In the genomic region with DNA sequence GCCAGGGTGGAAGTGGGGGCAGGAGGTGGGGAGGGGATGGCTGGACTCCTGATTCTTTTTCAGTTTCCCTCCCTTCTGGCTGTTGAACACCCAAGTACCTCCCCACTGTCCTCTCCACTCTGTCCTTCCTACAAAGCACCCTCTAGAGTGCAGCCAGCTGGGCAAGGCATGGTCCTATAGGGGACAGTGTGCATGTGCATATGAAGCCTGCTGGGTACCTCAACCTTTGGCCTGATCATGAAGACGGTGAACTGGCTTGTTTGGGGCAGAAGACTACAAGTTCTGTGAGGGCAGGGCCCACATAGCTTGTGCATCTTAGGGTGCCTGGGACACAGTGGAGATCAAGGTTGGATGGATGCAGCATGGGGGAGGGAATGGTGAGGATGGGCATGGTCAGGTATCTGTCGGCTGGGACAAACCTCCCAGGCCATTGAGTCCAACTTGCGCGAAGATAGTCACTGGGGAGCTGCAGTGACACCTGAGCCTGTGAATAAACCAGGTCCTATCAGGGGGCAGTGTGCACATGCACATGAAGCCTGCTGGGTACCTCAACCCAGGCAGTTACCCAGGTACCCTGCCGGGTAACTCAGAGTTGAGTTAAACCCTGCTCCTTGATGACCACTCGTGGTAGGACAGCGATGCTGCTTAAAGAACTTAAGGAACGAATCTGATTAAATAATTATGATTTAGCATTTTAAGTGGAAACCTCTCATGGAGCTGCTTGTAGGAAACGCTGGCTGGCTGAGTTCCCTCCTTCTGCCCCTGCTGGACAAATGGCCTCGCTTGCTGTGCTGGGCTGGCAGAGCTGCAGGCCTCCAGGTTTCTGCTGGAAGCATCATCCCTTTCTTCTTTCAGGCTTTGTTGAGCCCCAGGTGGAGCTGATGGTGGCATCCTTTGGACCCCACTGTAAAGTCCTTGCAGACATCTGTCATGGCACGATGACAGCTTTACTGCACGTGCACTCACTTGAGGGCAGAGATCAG, we compare ENCODE assay signal across 14 cellular contexts.
A peak's percentile ranks its signal among the peaks of the same experiment; 100 is the strongest.
DNase-seq lines count a peak whose midpoint lies in the region; ATAC-seq and TF ChIP-seq lines count a peak whose summit lies in the region.
"Had no signal": no experiment of that assay in that cellular context is flagged by ENCODE, and none has a peak within 500 bp of the region (broad histone marks: within the 10 kb centered on the region; RNA-seq: fewer than 3 reads in every experiment).

No MANE protein-coding gene starts in this region.

- no peak overlapping the region for H3K4ac ChIP-seq in trophoblast cell (ENCODE audit: low read depth, low read length)

- no peak overlapping the region for H2BK120ac ChIP-seq in trophoblast cell (ENCODE audit: insufficient read depth, low read length, poor library complexity)

- no peak overlapping the region for H2BK12ac ChIP-seq in trophoblast cell (ENCODE audit: low read length)

- H3K4me3 ChIP-seq in endodermal cell (ENCODE audit: low read length) (no peak overlapping the region), trophoblast cell (ENCODE audit: low read depth, low read length) (peak overlapping the region; percentile 17)
- H3K4me3 ChIP-seq: prostate gland, stomach had no signal

- H3K4me3 Mint-ChIP-seq in CD4-positive, alpha-beta T cell, result no peak overlapping the region
- H3K4me3 Mint-ChIP-seq in IgD-negative memory B cell (peak overlapping the region in 1 of 4 donors; percentile 21), endodermal cell (no peak overlapping the region)
- H3K4me3 Mint-ChIP-seq: activated T-helper 1 cell treated with anti-CD3 and anti-CD28 coated beads, Interleukin-12 subunit alpha, Interleukin-12 subunit beta, Interleukin-2, Interleukin-4 antibody, amounts not matched to agents 30 ng/mL and 10 ng/mL and 1 ng/mL, durations not matched to agents 14 hours and 24 hours and 36 hours; CD14-positive monocyte had no signal

- intact Hi-C loops in CD4-positive, alpha-beta T cell (cut with DNase I, micrococcal nuclease), result no loop called here

- TF ChIP-seq CTCF in CD4-positive, alpha-beta T cell (IDR thresholded peaks at IDR 0.05), result no peak
- peak; percentile 60 for TF ChIP-seq CTCF in endodermal cell (conservative IDR thresholded peaks at IDR 0.05)

- no peaks in the 10 kb centered on the region for H3K9me3 ChIP-seq in CD4-positive, alpha-beta T cell (ENCODE audit: control insufficient read depth, low read length)
- no peaks in the 10 kb centered on the region for H3K9me3 ChIP-seq in endodermal cell (ENCODE audit: control insufficient read depth, low read length)
- no peaks in the 10 kb centered on the region for H3K9me3 ChIP-seq in trophoblast cell (ENCODE audit: insufficient read depth, low read depth, low read length)
- H3K9me3 ChIP-seq: prostate gland, stomach had no signal

- H3K9me3 Mint-ChIP-seq in CD4-positive, alpha-beta T cell, result no peaks in the 10 kb centered on the region
- H3K9me3 Mint-ChIP-seq in IgD-negative memory B cell (no peaks in the 10 kb centered on the region), endodermal cell (no peaks in the 10 kb centered on the region)
- H3K9me3 Mint-ChIP-seq: activated T-helper 1 cell treated with anti-CD3 and anti-CD28 coated beads, Interleukin-12 subunit alpha, Interleukin-12 subunit beta, Interleukin-2, Interleukin-4 antibody, amounts not matched to agents 30 ng/mL and 10 ng/mL and 1 ng/mL, durations not matched to agents 14 hours and 24 hours and 36 hours had no signal

- no peaks in the 10 kb centered on the region for H3K79me1 ChIP-seq in trophoblast cell (ENCODE audit: low read length)

- 95% methylated on average over 7 to 12 of the region's 12 CpGs for WGBS in endodermal cell (ENCODE audit: insufficient coverage in 1 of 2, insufficient read length in 1 of 2), 2 experiments
- no CpG with 5 or more reads among the region's 12 CpGs for WGBS in trophoblast cell (ENCODE audit: extremely low coverage, insufficient coverage, insufficient read length)

- H3K79me2 ChIP-seq in trophoblast cell (ENCODE audit: control insufficient read depth, insufficient read depth, low read length, poor library complexity), result no peaks in the 10 kb centered on the region

- H3K27me3 Mint-ChIP-seq in CD4-positive, alpha-beta T cell, result no peaks in the 10 kb centered on the region
- H3K27me3 Mint-ChIP-seq in IgD-negative memory B cell (no peaks in the 10 kb centered on the region), endodermal cell (ENCODE audit: insufficient read depth) (peaks cover under 1% of the 10 kb centered on the region)

- H3K23ac ChIP-seq in trophoblast cell (ENCODE audit: low read length), result no peak overlapping the region

- DNase-seq in CD4-positive, alpha-beta T cell, result no peak
- DNase-seq in endodermal cell (peak; percentile 67), trophoblast cell (no peak), ecto neural progenitor cell (ENCODE audit: low spot score) (no peak), NCI-H2227 treated with DMSO at 0.1 percent for 48 hours (lab: John Stamatoyannopoulos, UW) (no peak)
- DNase-seq: GF-D8, NCI-H2107, stomach had no signal

- H3K36me3 Mint-ChIP-seq in CD4-positive, alpha-beta T cell (ENCODE audit: low read depth), result peaks cover 23% of the 10 kb centered on the region
- peaks cover 2% of the 10 kb centered on the region for H3K36me3 Mint-ChIP-seq in IgD-negative memory B cell
- peaks cover 21% of the 10 kb centered on the region for H3K36me3 Mint-ChIP-seq in endodermal cell (ENCODE audit: low read depth)

- H4K91ac ChIP-seq in trophoblast cell (ENCODE audit: low read depth, low read length), result no peak overlapping the region

- ATAC-seq in CD4-positive, alpha-beta T cell (ENCODE audit: poor library complexity), result no peak
- ATAC-seq in HG03571 (IDR thresholded peaks at IDR 0.05; ENCODE audit: unreplicated experiment) (no peak), HG02571 (IDR thresholded peaks at IDR 0.05; ENCODE audit: unreplicated experiment) (no peak)

- no peak overlapping the region for H4K8ac ChIP-seq in trophoblast cell (ENCODE audit: low read depth, low read length)

- H3K36me3 ChIP-seq in endodermal cell (ENCODE audit: control insufficient read depth, insufficient read depth, low read length) (peaks cover 21% of the 10 kb centered on the region), trophoblast cell (ENCODE audit: control insufficient read depth in 1 of 2, insufficient read depth in 2 of 2, low read length in 2 of 2) (peaks cover 7 to 13% of the 10 kb centered on the region in 2 experiments)
- H3K36me3 ChIP-seq: prostate gland had no signal

- H3K9ac ChIP-seq in endodermal cell (ENCODE audit: extremely low read depth, low read length, poor library complexity, severe bottlenecking) (no peak overlapping the region), trophoblast cell (ENCODE audit: low read length) (no peak overlapping the region)

- no peak overlapping the region for H2AK5ac ChIP-seq in trophoblast cell (ENCODE audit: low read length)

- no peak overlapping the region for H3K18ac ChIP-seq in trophoblast cell (ENCODE audit: low read length)

- POLR2A ChIA-PET in CD4-positive, alpha-beta T cell (lab: Charles Lee), result no interaction called here

- H3K27ac ChIP-seq in CD4-positive, alpha-beta T cell (ENCODE audit: low read depth, low read length), result no peak overlapping the region
- H3K27ac ChIP-seq in endodermal cell (ENCODE audit: low read depth, low read length) (no peak overlapping the region), trophoblast cell (ENCODE audit: low read depth, low read length) (no peak overlapping the region)
- H3K27ac ChIP-seq: prostate gland, stomach had no signal

- H3K27ac Mint-ChIP-seq in CD4-positive, alpha-beta T cell, result peak overlapping the region; percentile 18
- H3K27ac Mint-ChIP-seq in IgD-negative memory B cell (peak overlapping the region in 2 of 3 donors; percentile 5 to 67), endodermal cell (no peak overlapping the region)
- H3K27ac Mint-ChIP-seq: activated T-helper 1 cell treated with anti-CD3 and anti-CD28 coated beads, Interleukin-12 subunit alpha, Interleukin-12 subunit beta, Interleukin-2, Interleukin-4 antibody, amounts not matched to agents 30 ng/mL and 10 ng/mL and 1 ng/mL, durations not matched to agents 14 hours and 24 hours and 36 hours had no signal

- no peak overlapping the region for H3K4me2 ChIP-seq in trophoblast cell (ENCODE audit: low read length)

- H3K27me3 ChIP-seq in CD4-positive, alpha-beta T cell (ENCODE audit: control insufficient read depth, insufficient read depth, low read length), result no peaks in the 10 kb centered on the region
- no peaks in the 10 kb centered on the region for H3K27me3 ChIP-seq in endodermal cell (ENCODE audit: control insufficient read depth, insufficient read depth, low read length, poor library complexity, severe bottlenecking)
- H3K27me3 ChIP-seq in trophoblast cell (ENCODE audit: insufficient read depth, low read length), result no peaks in the 10 kb centered on the region
- H3K27me3 ChIP-seq: stomach had no signal

- CTCF ChIA-PET in CD4-positive, alpha-beta T cell (lab: Charles Lee), result interaction anchor here (1.1 to 1.7 kb wide), 2 partner anchors 58 to 194 kb away, joined by 3 to 4 read pairs; no protein-coding TSS in a partner anchor

- no peak overlapping the region for H4K12ac ChIP-seq in trophoblast cell (ENCODE audit: low read depth, low read length)

- H2BK5ac ChIP-seq in trophoblast cell (ENCODE audit: low read depth, low read length, poor library complexity), result no peak overlapping the region

- peaks cover 8% of the 10 kb centered on the region for H3K4me1 Mint-ChIP-seq in CD4-positive, alpha-beta T cell (ENCODE audit: low read depth)
- H3K4me1 Mint-ChIP-seq in IgD-negative memory B cell, result peaks cover 24 to 28% (median 27%) of the 10 kb centered on the region in 3 donors
- H3K4me1 Mint-ChIP-seq in endodermal cell, result no peaks in the 10 kb centered on the region

- H2AFZ ChIP-seq in trophoblast cell (ENCODE audit: insufficient read depth, low read length, poor library complexity), result no peak overlapping the region

- H3K14ac ChIP-seq in trophoblast cell (ENCODE audit: low read length), result no peak overlapping the region

- H3K4me1 ChIP-seq in endodermal cell (ENCODE audit: control insufficient read depth, insufficient read depth, low read length), result no peaks in the 10 kb centered on the region
- peaks cover 3 to 4% of the 10 kb centered on the region in 2 experiments for H3K4me1 ChIP-seq in trophoblast cell (ENCODE audit: control insufficient read depth in 1 of 2, insufficient read depth in 2 of 2, low read length in 2 of 2)
- H3K4me1 ChIP-seq: prostate gland had no signal
